In genomic region chr5:72955768-72956323, GRCh38 we compare ENCODE assay signal across 8 cellular contexts. TPM values are rescaled to one million over a fixed set of nuclear protein-coding genes. Genes with fewer than 3 reads are reported as not detected.
DNase-seq lines count a peak whose midpoint lies in the region; TF ChIP-seq lines count a peak whose summit lies in the region.

Gene FCHO2, plus strand, starts transcription at chr5:72956041. Its CDS starts 56 bp downstream, at chr5:72956097.

- in situ Hi-C loops in SK-MEL-5 (cut with HindIII; ENCODE audit: low pct_unique_long_range_greater_than_20kb, low sequenced_read_pairs), result no loop called here

- H3K27me3 ChIP-seq in GM06990 (replicated peaks; ENCODE audit: control insufficient read depth, insufficient read depth, low read length), result no peaks in the 10 kb centered on the region

- TF ChIP-seq CTCF in GM06990 (IDR thresholded peaks at IDR 0.05; ENCODE audit: insufficient read depth, low read length, poor library complexity, severe bottlenecking) (peak; percentile 85), HFF-Myc (IDR thresholded peaks at IDR 0.05; ENCODE audit: low read depth, low read length, missing control alignments) (peak; percentile 76)

- H3K27ac ChIP-seq in substantia nigra (ENCODE audit: low read depth, low read length, poor library complexity, severe bottlenecking), result peak within 1 kb of the TSS; percentile 92

- no peaks in the 10 kb centered on the region for H3K36me3 ChIP-seq in GM06990 (ENCODE audit: control insufficient read depth, insufficient read depth, low read length)

- peak within 1 kb of the TSS; percentile 73 for H3K4me3 ChIP-seq in GM06990 (replicated peaks; ENCODE audit: low read depth, low read length)
- H3K4me3 ChIP-seq in HFF-Myc (replicated peaks; ENCODE audit: low read depth, low read length), result peak within 1 kb of the TSS; percentile 69

- DNase-seq in GM06990 (ENCODE audit: extremely low read depth, insufficient read length) (peak; percentile 90), HFF-Myc (ENCODE audit: extremely low read depth, low read depth) (peak; percentile 86), NAMALWA (ENCODE audit: low spot score) (peak; percentile 95), SK-MEL-5 (ENCODE audit: low read depth, low spot score) (peak; percentile 95), germinal center (ENCODE audit: low spot score) (peak; percentile 96), non-pigmented ciliary epithelial cell (ENCODE audit: low read depth) (peak; percentile 77), substantia nigra (lab: John Stamatoyannopoulos, UW) (peak; percentile 72 to 99 (median 94))
- peak; percentile 95 for DNase-seq in activated naive CD4-positive, alpha-beta T cell treated with anti-CD3 and anti-CD28 coated beads, Interleukin-2, amount 50 U/mL, for 16 hours

RNA-seq across cellular contexts. Expression of gene FCHO2, which starts in this region (rescaled TPM):
- 6.7 and 9.7 TPM in 2 replicates for total RNA-seq in SK-MEL-5 (2014; rRNA removed; shearing (Covaris generic))
- 7.2 and 10.4 TPM in 2 replicates for polyA plus RNA-seq in SK-MEL-5 (2015; cell fraction: cytosol; rRNA removed)
- 24.2 and 25.2 TPM in 2 replicates for polyA plus RNA-seq in SK-MEL-5 (2015; cell fraction: nucleus; rRNA removed)

Comparison
In these comparisons a context has a peak if more than half of its experiments do, and no peak if none do; other contexts are left out.
1. Peak in every context shown above with its lines: DNase-seq, H3K4me3 ChIP-seq and H3K27ac ChIP-seq.